8 cellular contexts compared by ENCODE assay signal in genomic region chr10:1056326-1057105, GRCh38. TPM values are rescaled to one million over a fixed set of nuclear protein-coding genes. Genes with fewer than 3 reads are reported as not detected.
DNase-seq lines count a peak whose midpoint lies in the region; ATAC-seq and TF ChIP-seq lines count a peak whose summit lies in the region.

TSS of gene WDR37 (plus strand) at chr10:1056385. CDS start at chr10:1072156, 15,771 bp downstream.

- H2BK15ac ChIP-seq in H9 (ENCODE audit: low read depth, low read length) = no peak within 1 kb of the TSS; the same call in 1 of the 2 replicates

- ATAC-seq in activated naive CD8-positive, alpha-beta T cell treated with anti-CD3 and anti-CD28 coated beads, Interleukin-2, amount 50 U/mL, for 24 hours = peak; percentile 94
- peak; percentile 91 to 97 (median 96) for ATAC-seq in heart left ventricle

- H2BK120ac ChIP-seq in H9 (ENCODE audit: low read depth, low read length, poor library complexity, severe bottlenecking) = no peak within 1 kb of the TSS

- no peak within 1 kb of the TSS for H3T11ph ChIP-seq in H9 (ENCODE audit: low read length)

- no peak for TF ChIP-seq CTCF in GM10266 (IDR thresholded peaks at IDR 0.05; ENCODE audit: control insufficient read depth, insufficient read depth, low read depth, missing control alignments)
- TF ChIP-seq CTCF in H9 (conservative IDR thresholded peaks at IDR 0.05) = no peak
- TF ChIP-seq CTCF in heart left ventricle (IDR thresholded peaks at IDR 0.05) = no peak
- TF ChIP-seq CTCF in type B pancreatic cell (conservative IDR thresholded peaks at IDR 0.05) = no peak

- no peak within 1 kb of the TSS for H2AK5ac ChIP-seq in H9 (ENCODE audit: insufficient read length, low read length)

- DNase-seq in GM10266 (ENCODE audit: extremely low spot score) (peak; percentile 95), H9 (peak; percentile 90), MG63 (peak; percentile 87), T follicular helper cell (ENCODE audit: low read depth) (peak; percentile 82), heart left ventricle (peak; percentile 89 to 94 (median 92)), posterior cingulate gyrus (peak; percentile 85 to 98 (median 88)), type B pancreatic cell (ENCODE audit: extremely low spot score, unreplicated experiment) (peak; percentile 90)
- DNase-seq in activated naive CD8-positive, alpha-beta T cell treated with anti-CD3 and anti-CD28 coated beads, Interleukin-2, amount 50 U/mL, for 24 hours = peak; percentile 92

- H3K4ac ChIP-seq in H9 (ENCODE audit: low read depth, low read length) = no peak within 1 kb of the TSS

- no peaks in the 10 kb centered on the region for H3K23me2 ChIP-seq in H9 (ENCODE audit: insufficient read length, low read depth, low read length, poor library complexity, severe bottlenecking)

- H4K5ac ChIP-seq in H9 (ENCODE audit: insufficient read length, low read depth, low read length) = no peak within 1 kb of the TSS

- peak within 1 kb of the TSS; percentile 29 for H3K27ac ChIP-seq in H9 (ENCODE audit: insufficient read length, low read depth, low read length)
- H3K27ac ChIP-seq in heart left ventricle = peak within 1 kb of the TSS; percentile 96 to 100 (median 98)

- peak; percentile 46 to 70 for TF ChIP-seq POLR2A in heart left ventricle (IDR thresholded peaks at IDR 0.05)

- peaks cover 22% of the 10 kb centered on the region; the same call in 1 of the 2 replicates for H3K79me2 ChIP-seq in H9 (ENCODE audit: insufficient read depth, low read length)

- H4K91ac ChIP-seq in H9 (ENCODE audit: insufficient read length, low read depth, low read length) = no peak within 1 kb of the TSS

- no peak within 1 kb of the TSS for H2BK12ac ChIP-seq in H9 (ENCODE audit: insufficient read length, low read depth, low read length)

- H3K4me3 ChIP-seq in MG63 (peak within 1 kb of the TSS; percentile 91), heart left ventricle (peak within 1 kb of the TSS; percentile 68 to 99 (median 92))

- H2BK5ac ChIP-seq in H9 (ENCODE audit: insufficient read length, low read length) = no peak within 1 kb of the TSS

- H3K18ac ChIP-seq in H9 (ENCODE audit: insufficient read length, low read depth, low read length) = peak within 1 kb of the TSS; percentile 10

- H2AFZ ChIP-seq in H9 (ENCODE audit: low read length) = no peak within 1 kb of the TSS

- no peak within 1 kb of the TSS for H4K8ac ChIP-seq in H9 (replicated peaks; ENCODE audit: insufficient read length, low read depth, low read length)

- no peaks in the 10 kb centered on the region for H4K20me1 ChIP-seq in H9 (ENCODE audit: control insufficient read depth, insufficient read depth, insufficient read length)

- peak within 1 kb of the TSS; percentile 75 for H3K14ac ChIP-seq in H9 (ENCODE audit: insufficient read depth, low read length)

- intact Hi-C loops in heart left ventricle (cut with DNase I) (loop anchor here in 2 of 10 donors (5.0 kb wide), 2 partner anchors 69 to 124 kb away; partner anchors contain the start of genes GTPBP4 (in 1 of the 2) and LARP4B (in 1 of the 2)), posterior cingulate gyrus (cut with DNase I) (loop anchor here (2.0 kb wide), 1 partner anchor 68 kb away; the partner anchor contains the start of gene GTPBP4)

- H3K23ac ChIP-seq in H9 (ENCODE audit: insufficient read length, low read depth, low read length) = no peak within 1 kb of the TSS

- H3K4me1 ChIP-seq in H9 (ENCODE audit: insufficient read depth, low read length) (no peaks in the 10 kb centered on the region), heart left ventricle (peaks cover 0 to 68% (median 40%) of the 10 kb centered on the region in 12 donors)

- peaks cover 28% of the 10 kb centered on the region for H3K36me3 ChIP-seq in MG63
- H3K36me3 ChIP-seq in heart left ventricle = peaks cover 0 to 42% (median 25%) of the 10 kb centered on the region in 9 donors

- peak within 1 kb of the TSS; percentile 93 to 98 (median 96) for H3K27ac Mint-ChIP-seq in H9
- peak within 1 kb of the TSS; percentile 87 for H3K27ac Mint-ChIP-seq in activated naive CD8-positive, alpha-beta T cell treated with anti-CD3 and anti-CD28 coated beads, Interleukin-2, amount 50 U/mL, for 24 hours
- H3K27ac Mint-ChIP-seq in type B pancreatic cell = peak within 1 kb of the TSS; percentile 98

- H3K9me3 Mint-ChIP-seq in H9 (no peaks in the 10 kb centered on the region; a peak in 1 of 5 replicates), type B pancreatic cell (no peaks in the 10 kb centered on the region)
- H3K9me3 Mint-ChIP-seq in activated naive CD8-positive, alpha-beta T cell treated with anti-CD3 and anti-CD28 coated beads, Interleukin-2, amount 50 U/mL, for 24 hours = no peaks in the 10 kb centered on the region

- H3K27me3 ChIP-seq in H9 (ENCODE audit: insufficient read depth, low read length) (no peaks in the 10 kb centered on the region), MG63 (no peaks in the 10 kb centered on the region), heart left ventricle (no peaks in the 10 kb centered on the region)

- no peak within 1 kb of the TSS for H3K56ac ChIP-seq in H9 (ENCODE audit: insufficient read length, low read depth, low read length)

- H3K36me3 Mint-ChIP-seq in H9 (ENCODE audit: insufficient read depth in 1 of 3, low read depth in 3 of 3) (peaks cover 9 to 34% (median 30%) of the 10 kb centered on the region in 3 experiments), type B pancreatic cell (peaks cover 16% of the 10 kb centered on the region)
- H3K36me3 Mint-ChIP-seq in activated naive CD8-positive, alpha-beta T cell treated with anti-CD3 and anti-CD28 coated beads, Interleukin-2, amount 50 U/mL, for 24 hours (ENCODE audit: low read depth) = peaks cover 24% of the 10 kb centered on the region

- WGBS in H9 (ENCODE audit: extremely low coverage, insufficient read length, low lambda C conversion rate) = no CpG with 5 or more reads among the region's 87 CpGs
- WGBS in heart left ventricle, 4 donors = 0 to 1% (median 0%) methylated on average over 18 to 87 of the region's 87 CpGs

- peaks cover 8% of the 10 kb centered on the region for H3K79me1 ChIP-seq in H9 (ENCODE audit: insufficient read depth, low read depth, low read length, poor library complexity, severe bottlenecking)

- H3K4me3 Mint-ChIP-seq in H9 = peak within 1 kb of the TSS; percentile 97 to 99
- H3K4me3 Mint-ChIP-seq in activated naive CD8-positive, alpha-beta T cell treated with anti-CD3 and anti-CD28 coated beads, Interleukin-2, amount 50 U/mL, for 24 hours = peak within 1 kb of the TSS; percentile 91
- peak within 1 kb of the TSS; percentile 96 for H3K4me3 Mint-ChIP-seq in type B pancreatic cell

- H3K9me3 ChIP-seq in H9 (ENCODE audit: control insufficient read depth, low read depth, low read length) (no peaks in the 10 kb centered on the region), MG63 (no peaks in the 10 kb centered on the region), heart left ventricle (no peaks in the 10 kb centered on the region)

- peak within 1 kb of the TSS; percentile 81 for H3K9ac ChIP-seq in H9 (ENCODE audit: extremely low read depth, insufficient read length, low read length)

- H3K4me1 Mint-ChIP-seq in H9 (peaks cover 25% of the 10 kb centered on the region in 2 experiments), type B pancreatic cell (ENCODE audit: unreplicated experiment) (peaks cover 56% of the 10 kb centered on the region)
- peaks cover 84% of the 10 kb centered on the region for H3K4me1 Mint-ChIP-seq in activated naive CD8-positive, alpha-beta T cell treated with anti-CD3 and anti-CD28 coated beads, Interleukin-2, amount 50 U/mL, for 24 hours

- H3K27me3 Mint-ChIP-seq in H9 (ENCODE audit: low read depth) (no peaks in the 10 kb centered on the region), type B pancreatic cell (no peaks in the 10 kb centered on the region)
- H3K27me3 Mint-ChIP-seq in activated naive CD8-positive, alpha-beta T cell treated with anti-CD3 and anti-CD28 coated beads, Interleukin-2, amount 50 U/mL, for 24 hours = no peaks in the 10 kb centered on the region

- H3K4me2 ChIP-seq in H9 (ENCODE audit: insufficient read depth, insufficient read length, low read length) = peak within 1 kb of the TSS; percentile 84

- no peak within 1 kb of the TSS for H2BK20ac ChIP-seq in H9 (ENCODE audit: low read depth, low read length, poor library complexity, severe bottlenecking)

RNA-seq across cellular contexts. Expression of gene WDR37, which starts in this region (rescaled TPM):
- total RNA-seq in H9 (2021) (13.1 and 14.0 TPM in 2 replicates), heart left ventricle (10 to 100 TPM; 22.6 to 43.3 (median 30.7) TPM), type B pancreatic cell (ENCODE audit: low replicate concordance) (16.2 and 17.6 TPM in 2 replicates)
- total RNA-seq in MG63 (2014; rRNA removed; shearing (Covaris generic); ENCODE audit: low replicate concordance) = 5.3 and 6.3 TPM in 2 replicates
- polyA plus RNA-seq in heart left ventricle = 10 to 100 TPM in 1 of 2 donors, 1 to 10 TPM in 1; 8.4 to 16.0 TPM

Comparison
In these comparisons a context has a peak if more than half of its experiments do, and no peak if none do; other contexts are left out.
1. Peak in every context shown above with its lines: DNase-seq, ATAC-seq, H3K4me3 ChIP-seq and H3K27ac ChIP-seq.